In the genomic region with DNA sequence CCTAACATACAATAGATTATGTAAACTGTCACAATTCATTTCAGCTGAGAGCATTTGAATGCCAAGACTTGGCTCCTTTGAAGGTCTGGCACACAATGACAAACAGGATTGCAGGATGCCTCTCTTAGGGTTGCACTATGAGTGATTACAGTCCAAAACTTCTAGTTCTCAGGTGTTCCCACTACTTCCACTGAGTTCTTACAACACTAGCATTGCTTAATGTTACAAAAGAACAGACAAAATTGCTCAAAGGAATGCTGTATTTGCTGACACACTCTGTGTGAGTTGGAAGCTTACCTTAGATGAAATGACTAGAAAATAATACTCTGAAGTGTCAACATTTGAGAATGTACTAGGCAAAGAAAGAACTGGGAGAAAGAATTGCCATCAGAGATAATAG, we compare ENCODE assay signal across 19 cellular contexts.
DNase-seq lines count a peak whose midpoint lies in the region; ATAC-seq, FAIRE-seq and TF ChIP-seq lines count a peak whose summit lies in the region.
"Had no signal": no experiment of that assay in that cellular context is flagged by ENCODE, and none has a peak within 500 bp of the region (broad histone marks: within the 10 kb centered on the region; RNA-seq: fewer than 3 reads in every experiment).

No MANE protein-coding gene starts in this region.

- no peaks in the 10 kb centered on the region for H3K27me3 ChIP-seq in bronchial epithelial cell (ENCODE audit: control insufficient read depth, insufficient read depth, low read length)
- H3K27me3 ChIP-seq in foreskin keratinocyte = no peaks in the 10 kb centered on the region
- H3K27me3 ChIP-seq: BLaER1 had no signal

- ATAC-seq in foreskin keratinocyte = no peak
- ATAC-seq: GM12878, GM23338 had no signal

- no peaks in the 10 kb centered on the region for H3K36me3 ChIP-seq in bronchial epithelial cell (ENCODE audit: control insufficient read depth, insufficient read depth, low read length)
- H3K36me3 ChIP-seq: BLaER1 had no signal

- TF ChIP-seq CTCF in bronchial epithelial cell (IDR thresholded peaks at IDR 0.05; ENCODE audit: insufficient read depth, low read length, severe bottlenecking) (no peak), foreskin keratinocyte (conservative IDR thresholded peaks at IDR 0.05) (no peak)

- H3K27ac ChIP-seq in foreskin keratinocyte = no peak overlapping the region
- H3K27ac ChIP-seq: BLaER1, HL-60 had no signal

- peak; percentile 12 for DNase-seq in Ammon's horn (ENCODE audit: low spot score)
- DNase-seq in NCI-H446 treated with DMSO at 0.1 percent for 48 hours (lab: John Stamatoyannopoulos, UW) = peak; percentile 71
- peak; percentile 20 for DNase-seq in bronchial epithelial cell (ENCODE audit: low read depth)
- peak; percentile 32 to 45 for DNase-seq in foreskin keratinocyte
- DNase-seq in NCI-H226 = no peak
- DNase-seq in GM12891 (ENCODE audit: insufficient read length, low spot score) = no peak
- DNase-seq in HK-2 (ENCODE audit: unreplicated experiment) = no peak
- DNase-seq: ACHN; AML-193; Calu3; CD4-positive, alpha-beta memory T cell; DMS79 treated with DMSO at 0.1 percent for 48 hours; HCEC 1CT had no signal

- H3K4me3 ChIP-seq in bronchial epithelial cell (ENCODE audit: low read depth, low read length) = no peak overlapping the region
- H3K4me3 ChIP-seq: BLaER1, GM12878, GM23338 had no signal

- TF ChIP-seq POLR2A in GM12891 (IDR thresholded peaks at IDR 0.05; ENCODE audit: low read depth, low read length) = no peak

- FAIRE-seq in bronchial epithelial cell (lab: Jason Lieb, UNC) (no peak), GM12891 (lab: Jason Lieb, UNC) (no peak)
- FAIRE-seq: GM12878, GM18507, H54 had no signal

- H3K4me1 ChIP-seq in foreskin keratinocyte = no peaks in the 10 kb centered on the region
- H3K4me1 ChIP-seq: BLaER1 had no signal

TF ChIP-seq in GM12891, 5 proteins besides CTCF, POLR2A, EP300 and RAD21:
- TF ChIP-seq TAF1 (IDR thresholded peaks at IDR 0.05; ENCODE audit: low read depth, low read length) (no peak), SPI1 (IDR thresholded peaks at IDR 0.05; ENCODE audit: low read depth, low read length) (no peak), PAX5 (IDR thresholded peaks at IDR 0.05; ENCODE audit: insufficient read depth, low read length, severe bottlenecking) (no peak), POU2F2 (IDR thresholded peaks at IDR 0.05; ENCODE audit: low read depth, low read length) (no peak), POLR2AphosphoS5 (IDR thresholded peaks at IDR 0.05; ENCODE audit: low read depth, low read length) (no peak)

Comparison
In these comparisons a context has a peak if more than half of its experiments do, and no peak if none do; other contexts are left out.
1. DNase-seq: peak in Ammon's horn (single experiment), NCI-H446 treated with DMSO at 0.1 percent for 48 hours (single experiment), bronchial epithelial cell (single experiment) and foreskin keratinocyte (2 of 2); none in NCI-H226 (single experiment), GM12891 (single experiment) and HK-2 (single experiment).